4 cellular contexts compared by ENCODE assay signal in the genomic region with DNA sequence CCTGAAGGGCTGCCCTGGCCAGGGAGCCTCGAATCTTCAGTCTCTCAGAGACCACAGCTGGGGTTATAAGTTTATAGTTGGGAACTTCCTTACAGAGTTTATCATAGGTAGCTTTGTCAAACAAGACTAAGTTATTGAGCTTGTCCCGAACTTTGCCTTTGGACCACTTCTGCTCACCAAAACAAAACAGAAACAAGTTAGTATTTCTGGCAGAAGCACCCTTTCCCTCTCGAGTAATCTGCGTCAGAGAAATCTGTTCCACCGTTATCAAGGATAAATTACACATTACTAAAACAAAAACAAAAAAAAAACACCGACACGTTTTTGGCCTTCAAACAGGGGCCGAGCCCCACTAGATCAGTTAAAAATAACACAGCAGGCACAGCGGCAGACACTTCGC. TPM values are rescaled to one million over a fixed set of nuclear protein-coding genes. Genes with fewer than 3 reads are reported as not detected.
A peak's percentile ranks its signal among the peaks of the same experiment; 100 is the strongest.
DNase-seq lines count a peak whose midpoint lies in the region; ATAC-seq, FAIRE-seq and TF ChIP-seq lines count a peak whose summit lies in the region.
"Not testable (repeated sequence)": the region's sequence is repeated elsewhere in the genome, so short reads cannot be mapped to it uniquely, and the experiment has no call there.

No MANE protein-coding gene starts in this region.

- ATAC-seq in stimulated activated naive CD8-positive, alpha-beta T cell treated with anti-CD3 and anti-CD28 coated beads, Interleukin-15, amount 100 ng/mL, for 72 hours: not testable (repeated sequence)

- H3K9ac ChIP-seq in HUES64 (ENCODE audit: low read depth, low read length): peak overlapping the region; percentile 98
- peak overlapping the region; percentile 50 to 80 for H3K9ac ChIP-seq in kidney (ENCODE audit: low read length in 2 of 2)

- H3K27ac ChIP-seq in HUES64 (ENCODE audit: low read depth, low read length) (peak overlapping the region; percentile 86), kidney (ENCODE audit: low read depth in 2 of 2, low read length in 2 of 2) (peak overlapping the region in 1 of 2 donors; percentile 94)

- peaks cover 15% of the 10 kb centered on the region for H3K4me1 ChIP-seq in HUES64 (ENCODE audit: insufficient read depth, low read length)
- H3K4me1 ChIP-seq in kidney (ENCODE audit: control insufficient read depth in 1 of 2, insufficient read depth in 1 of 2, low read depth in 1 of 2, low read length in 2 of 2): peaks cover 16 to 20% of the 10 kb centered on the region in 2 donors

- peaks cover 54% of the 10 kb centered on the region for H3K4me1 Mint-ChIP-seq in stimulated activated naive CD8-positive, alpha-beta T cell treated with anti-CD3 and anti-CD28 coated beads, Interleukin-15, amount 100 ng/mL, for 72 hours

- in situ Hi-C loops in astrocyte of the cerebellum (cut with HindIII; ENCODE audit: low sequenced_read_pairs): loop anchor here (5.0 kb wide), 1 partner anchor 85 kb away; a partner anchor contains a TSS

- WGBS in HUES64: 7% methylated on average over 9 of the region's 10 CpGs

- not testable (repeated sequence) for TF ChIP-seq CTCF in astrocyte of the cerebellum (IDR thresholded peaks at IDR 0.05; ENCODE audit: low read depth, low read length, missing control alignments); kidney (IDR thresholded peaks at IDR 0.05; ENCODE audit: borderline replicate concordance, extremely low read depth, insufficient read depth)

- not testable (repeated sequence) for H3K27me3 ChIP-seq in HUES64 (ENCODE audit: insufficient read depth, low read length)

- H3K4me3 Mint-ChIP-seq in stimulated activated naive CD8-positive, alpha-beta T cell treated with anti-CD3 and anti-CD28 coated beads, Interleukin-15, amount 100 ng/mL, for 72 hours: peak overlapping the region; percentile 95 to 99

- not testable (repeated sequence) for DNase-seq in astrocyte of the cerebellum (ENCODE audit: low read depth); kidney; stimulated activated naive CD8-positive, alpha-beta T cell treated with anti-CD3 and anti-CD28 coated beads, Interleukin-15, amount 100 ng/mL, for 72 hours

- not testable (repeated sequence) for FAIRE-seq in kidney (lab: Jason Lieb, UNC)

- H3K9me3 Mint-ChIP-seq in stimulated activated naive CD8-positive, alpha-beta T cell treated with anti-CD3 and anti-CD28 coated beads, Interleukin-15, amount 100 ng/mL, for 72 hours: not testable (repeated sequence)

- H3K36me3 ChIP-seq in HUES64 (ENCODE audit: insufficient read depth, low read length) (peaks cover 71% of the 10 kb centered on the region), kidney (ENCODE audit: control insufficient read depth in 1 of 2, insufficient read depth in 2 of 2, low read length in 2 of 2) (peaks cover 20 to 28% of the 10 kb centered on the region in 2 donors)

- H3K9me3 ChIP-seq in HUES64 (ENCODE audit: insufficient read depth, low read depth, low read length); kidney (ENCODE audit: control insufficient read depth in 1 of 2, low read length in 2 of 2): not testable (repeated sequence)

- H3K27ac Mint-ChIP-seq in stimulated activated naive CD8-positive, alpha-beta T cell treated with anti-CD3 and anti-CD28 coated beads, Interleukin-15, amount 100 ng/mL, for 72 hours: peak overlapping the region; percentile 99

- intact Hi-C loops in kidney (cut with DNase I): not testable (repeated sequence)

- not testable (repeated sequence) for H3K27me3 Mint-ChIP-seq in stimulated activated naive CD8-positive, alpha-beta T cell treated with anti-CD3 and anti-CD28 coated beads, Interleukin-15, amount 100 ng/mL, for 72 hours

- H3K4me3 ChIP-seq in HUES64 (ENCODE audit: low read length) (peak overlapping the region; percentile 91), astrocyte of the cerebellum (ENCODE audit: low read depth, low read length) (peak overlapping the region; percentile 57), kidney (ENCODE audit: low read length in 2 of 2) (peak overlapping the region; percentile 84 to 98)

RNA-seq across cellular contexts. Expression of a gene that starts 0.8 kb away (rescaled TPM):
- 1,112 TPM for polyA plus RNA-seq in HUES64 (2013, experiment 1 of 2)
- polyA plus RNA-seq in HUES64 (2013, experiment 2 of 2): 1,192 TPM
- total RNA-seq in kidney: 852 TPM
- 1,047 TPM for polyA plus RNA-seq in kidney (ENCODE audit: insufficient read depth, low read depth, low replicate concordance)

RNA-seq across cellular contexts. Expression of a gene that starts 1.2 kb away (rescaled TPM):
- polyA plus RNA-seq in HUES64 (2013, experiment 1 of 2): 89.1 TPM
- polyA plus RNA-seq in HUES64 (2013, experiment 2 of 2): 83.6 TPM
- total RNA-seq in kidney: 82.6 TPM
- 136 TPM for polyA plus RNA-seq in kidney (ENCODE audit: insufficient read depth, low read depth, low replicate concordance)

RNA-seq across cellular contexts. Expression of a gene that starts 13.3 kb away (rescaled TPM):
- polyA plus RNA-seq in HUES64 (2013, experiment 1 of 2): 31.1 TPM
- polyA plus RNA-seq in HUES64 (2013, experiment 2 of 2): 35.1 TPM
- total RNA-seq in kidney: 49.5 TPM
- polyA plus RNA-seq in kidney (ENCODE audit: insufficient read depth, low read depth, low replicate concordance): 115 TPM

RNA-seq across cellular contexts. Expression of a gene that starts 19.4 kb away (rescaled TPM):
- polyA plus RNA-seq in HUES64 (2013, experiment 1 of 2): 16.9 TPM
- polyA plus RNA-seq in HUES64 (2013, experiment 2 of 2): 17.1 TPM
- 45.0 TPM for total RNA-seq in kidney
- 19.8 TPM for polyA plus RNA-seq in kidney (ENCODE audit: insufficient read depth, low read depth, low replicate concordance)

RNA-seq across cellular contexts. Expression of a gene that starts 39.6 kb away (rescaled TPM):
- 150 TPM for polyA plus RNA-seq in HUES64 (2013, experiment 1 of 2)
- 137 TPM for polyA plus RNA-seq in HUES64 (2013, experiment 2 of 2)
- 187 TPM for total RNA-seq in kidney
- polyA plus RNA-seq in kidney (ENCODE audit: insufficient read depth, low read depth, low replicate concordance): 69.0 TPM
